Comparison of ENCODE assay signal across 8 cellular contexts in genomic region chr3:153768559-153769469, GRCh38.
DNase-seq lines count a peak whose midpoint lies in the region; ATAC-seq and TF ChIP-seq lines count a peak whose summit lies in the region.

No MANE protein-coding gene starts in this region.

- intact Hi-C loops in left cardiac atrium (cut with DNase I) (loop anchor here in 1 of 2 donors (5.0 kb wide), 2 partner anchors 727 to 742 kb away; no protein-coding TSS in a partner anchor), sciatic nerve (cut with DNase I) (no loop called here)

- no peaks in the 10 kb centered on the region for H3K4me1 ChIP-seq in RWPE2 (ENCODE audit: insufficient read depth, poor library complexity, severe bottlenecking)

- no peak overlapping the region for H3K4me3 Mint-ChIP-seq in activated naive CD4-positive, alpha-beta T cell treated with anti-CD3 and anti-CD28 coated beads, Interleukin-2, amount 50 U/mL, for 24 hours

- peak overlapping the region; percentile 25 for H3K27ac Mint-ChIP-seq in activated naive CD4-positive, alpha-beta T cell treated with anti-CD3 and anti-CD28 coated beads, Interleukin-2, amount 50 U/mL, for 24 hours

- peaks cover 2% of the 10 kb centered on the region for H3K27me3 Mint-ChIP-seq in activated naive CD4-positive, alpha-beta T cell treated with anti-CD3 and anti-CD28 coated beads, Interleukin-2, amount 50 U/mL, for 24 hours

- no peak overlapping the region for H3K4me3 ChIP-seq in RWPE2 (ENCODE audit: severe bottlenecking)

- DNase-seq in HuH-7 (ENCODE audit: low spot score), result peak; percentile 28
- DNase-seq in RWPE2 (ENCODE audit: low spot score), result no peak
- DNase-seq in left cardiac atrium, result no peak
- DNase-seq in sciatic nerve (ENCODE audit: low spot score), result no peak
- no peak for DNase-seq in ecto neural progenitor cell (ENCODE audit: low spot score)

- ATAC-seq in GM21723 (IDR thresholded peaks at IDR 0.05; ENCODE audit: unreplicated experiment) (peak; percentile 97), RWPE2 (ENCODE audit: low read depth) (peak; percentile 77), left cardiac atrium (peak; percentile 83 to 88), sciatic nerve (peak; percentile 89)

- H3K9me3 ChIP-seq in RWPE2 (ENCODE audit: severe bottlenecking), result no peaks in the 10 kb centered on the region

- H3K36me3 Mint-ChIP-seq in activated naive CD4-positive, alpha-beta T cell treated with anti-CD3 and anti-CD28 coated beads, Interleukin-2, amount 50 U/mL, for 24 hours, result no peaks in the 10 kb centered on the region

- peak; percentile 41 for TF ChIP-seq CTCF in GM12801 (IDR thresholded peaks at IDR 0.05; ENCODE audit: extremely low read depth, insufficient read length)
- peak; percentile 80 for TF ChIP-seq CTCF in RWPE2 (IDR thresholded peaks at IDR 0.05; ENCODE audit: poor library complexity, severe bottlenecking)

- H3K9me3 Mint-ChIP-seq in activated naive CD4-positive, alpha-beta T cell treated with anti-CD3 and anti-CD28 coated beads, Interleukin-2, amount 50 U/mL, for 24 hours, result no peaks in the 10 kb centered on the region

- H3K27me3 ChIP-seq in RWPE2 (ENCODE audit: insufficient read depth, poor library complexity, severe bottlenecking), result no peaks in the 10 kb centered on the region

- no peaks in the 10 kb centered on the region for H3K36me3 ChIP-seq in RWPE2 (ENCODE audit: low read depth)

- no peaks in the 10 kb centered on the region for H3K4me1 Mint-ChIP-seq in activated naive CD4-positive, alpha-beta T cell treated with anti-CD3 and anti-CD28 coated beads, Interleukin-2, amount 50 U/mL, for 24 hours

- no peak overlapping the region for H3K27ac ChIP-seq in RWPE2 (ENCODE audit: poor library complexity, severe bottlenecking)
